In the genomic region with DNA sequence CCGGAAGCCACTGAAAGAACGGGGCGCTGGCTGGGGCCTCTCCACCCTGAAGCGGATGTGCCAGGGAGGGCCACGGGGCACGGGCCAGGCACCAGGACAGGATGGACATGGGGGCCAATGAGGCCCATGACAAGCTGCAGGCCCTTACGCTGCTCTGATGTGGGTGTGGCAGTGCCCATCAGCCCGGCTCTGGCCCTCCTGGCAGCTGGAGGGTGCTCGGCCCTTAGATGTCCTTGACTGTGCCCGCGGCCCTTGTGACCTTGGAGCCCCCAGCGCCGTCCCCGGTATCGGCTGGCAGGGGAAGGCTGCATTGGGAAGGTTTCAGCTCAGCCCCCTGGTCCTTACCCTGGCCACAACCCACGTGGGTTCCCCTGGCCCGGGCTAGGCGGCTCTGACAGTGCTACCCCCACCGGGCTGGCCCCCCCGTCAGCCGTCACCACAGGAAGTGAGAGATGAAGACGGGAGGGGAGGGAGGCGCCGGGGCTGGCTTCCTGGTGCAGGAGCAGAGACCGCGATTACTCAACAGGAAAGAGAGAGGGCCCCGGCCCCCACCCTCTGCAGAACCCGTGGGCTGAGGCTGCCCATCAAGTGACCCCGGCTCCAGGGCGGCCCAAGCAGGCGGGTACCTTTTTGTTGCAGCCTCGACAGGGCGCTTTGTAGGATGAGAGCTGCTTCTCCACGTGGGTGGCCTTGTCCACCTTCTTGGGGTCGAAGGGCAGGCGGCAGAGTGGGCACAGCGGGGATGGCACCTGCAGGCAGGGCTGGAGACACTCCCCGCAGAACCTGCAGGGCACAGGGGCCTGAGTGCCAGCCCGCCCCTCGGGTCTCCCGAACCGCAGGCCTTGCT, we compare ENCODE assay signal across 1 cellular context.
TF ChIP-seq lines count a peak whose summit lies in the region.

No MANE protein-coding gene starts in this region.

TF ChIP-seq in HepG2, 621 proteins besides CTCF, POLR2A, EP300 and RAD21 (continued from another document):
- TF ChIP-seq ZBTB37 (CRISPR knock-in tag; IDR thresholded peaks at IDR 0.05) (0 out of 2 replicates have a peak, but pooled peaks have one; percentile 9), CC2D1A (CRISPR knock-in tag; IDR thresholded peaks at IDR 0.05) (no peak), ZNF501 (CRISPR knock-in tag; IDR thresholded peaks at IDR 0.05) (peak; percentile 85; the same call in 1 of the 2 replicates), ZNF710 (CRISPR knock-in tag; IDR thresholded peaks at IDR 0.05; ENCODE audit: borderline replicate concordance) (peak; percentile 82; the same call in 1 of the 2 replicates), KDM6A (CRISPR knock-in tag; IDR thresholded peaks at IDR 0.05; ENCODE audit: low read depth) (no peak; the same call in 1 of the 2 replicates), ZNF318 (CRISPR knock-in tag; IDR thresholded peaks at IDR 0.05) (no peak), ELF1 (CRISPR knock-in tag; IDR thresholded peaks at IDR 0.05) (peak; percentile 95)
- TF ChIP-seq, protein P1, sequence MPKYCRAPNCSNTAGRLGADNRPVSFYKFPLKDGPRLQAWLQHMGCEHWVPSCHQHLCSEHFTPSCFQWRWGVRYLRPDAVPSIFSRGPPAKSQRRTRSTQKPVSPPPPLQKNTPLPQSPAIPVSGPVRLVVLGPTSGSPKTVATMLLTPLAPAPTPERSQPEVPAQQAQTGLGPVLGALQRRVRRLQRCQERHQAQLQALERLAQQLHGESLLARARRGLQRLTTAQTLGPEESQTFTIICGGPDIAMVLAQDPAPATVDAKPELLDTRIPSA (CRISPR knock-in tag; IDR thresholded peaks at IDR 0.05; ENCODE audit: borderline replicate concordance) = no peak
